ENCODE assay signal across 10 cellular contexts in genomic region chr3:195182470-195182795, GRCh38.
DNase-seq lines count a peak whose midpoint lies in the region; TF ChIP-seq lines count a peak whose summit lies in the region.
"Had no signal": no experiment of that assay in that cellular context is flagged by ENCODE, and none has a peak within 500 bp of the region (broad histone marks: within the 10 kb centered on the region; RNA-seq: fewer than 3 reads in every experiment).

No MANE protein-coding gene starts in this region.

- peaks cover 24% of the 10 kb centered on the region for H3K79me1 ChIP-seq in mesenchymal stem cell (replicated peaks; ENCODE audit: low read length, poor library complexity, severe bottlenecking)

- DNase-seq in Ammon's horn (ENCODE audit: low spot score), result peak; percentile 81
- DNase-seq in mesenchymal stem cell, result peak; percentile 92
- DNase-seq in OCI-LY7 (ENCODE audit: low spot score), result no peak
- no peak for DNase-seq in GM10266 (ENCODE audit: extremely low spot score)
- no peak for DNase-seq in OCI-M2 (lab: John Stamatoyannopoulos, UW; ENCODE audit: unreplicated experiment)
- DNase-seq in retina, result no peak

- no peak overlapping the region for H2BK5ac ChIP-seq in mesenchymal stem cell (ENCODE audit: low read depth, low read length, poor library complexity, severe bottlenecking)

- H3K9ac ChIP-seq in HUES48 (ENCODE audit: low read depth, low read length) (peak overlapping the region; percentile 20; the same call in 1 of the 2 replicates), mesenchymal stem cell (ENCODE audit: low read length) (peak overlapping the region; percentile 61)

- POLR2A ChIA-PET in OCI-LY7 (lab: Charles Lee), result interaction anchor here (0.6 to 1.2 kb wide), 3 partner anchors 12 to 750 kb away, joined by 3 read pairs; no protein-coding TSS in a partner anchor

- no peaks in the 10 kb centered on the region for H3K9me2 ChIP-seq in OCI-LY7 (ENCODE audit: insufficient read depth, low read length)

- H3K27ac ChIP-seq in HUES48 (ENCODE audit: low read depth, low read length), result peak overlapping the region; percentile 36
- H3K27ac ChIP-seq in mesenchymal stem cell (ENCODE audit: low read length, poor library complexity, severe bottlenecking), result no peak overlapping the region
- H3K27ac ChIP-seq in OCI-LY7 (ENCODE audit: low read depth, low read length, poor library complexity, severe bottlenecking), result no peak overlapping the region
- H3K27ac ChIP-seq: suprapubic skin had no signal

- H4K91ac ChIP-seq in mesenchymal stem cell (ENCODE audit: low read length), result no peak overlapping the region

- peak overlapping the region; percentile 17 to 70 (median 52) for H3K4me3 Mint-ChIP-seq in brain

- H3K9me3 ChIP-seq in HUES48 (ENCODE audit: control insufficient read depth, insufficient read depth, low read length) (no peaks in the 10 kb centered on the region), mesenchymal stem cell (ENCODE audit: control insufficient read depth, low read length) (no peaks in the 10 kb centered on the region), OCI-LY7 (ENCODE audit: low read length) (no peaks in the 10 kb centered on the region)
- H3K9me3 ChIP-seq: suprapubic skin had no signal

- no peaks in the 10 kb centered on the region; the same call in 1 of the 2 replicates for H4K20me1 ChIP-seq in OCI-LY7 (ENCODE audit: insufficient read depth, low read length)

- H3K4me2 ChIP-seq in mesenchymal stem cell (ENCODE audit: low read length, poor library complexity, severe bottlenecking), result no peak overlapping the region
- no peak overlapping the region for H3K4me2 ChIP-seq in OCI-LY7 (ENCODE audit: low read length)

- H3K36me3 ChIP-seq in HUES48 (ENCODE audit: control insufficient read depth, insufficient read depth, low read length) (no peaks in the 10 kb centered on the region), mesenchymal stem cell (ENCODE audit: control insufficient read depth in 1 of 2, insufficient read depth in 2 of 2, low read depth in 1 of 2, low read length in 2 of 2) (peaks cover 0 to 4% of the 10 kb centered on the region in 2 experiments), OCI-LY7 (ENCODE audit: insufficient read depth, low read length) (no peaks in the 10 kb centered on the region)
- H3K36me3 ChIP-seq: suprapubic skin had no signal

- intact Hi-C loops in OCI-LY7 (cut with micrococcal nuclease; ENCODE audit: unreplicated experiment), result no loop called here

- no peaks in the 10 kb centered on the region for H3K27me3 Mint-ChIP-seq in brain

- no peak overlapping the region for H2BK120ac ChIP-seq in mesenchymal stem cell (ENCODE audit: low read depth, low read length)

- no peaks in the 10 kb centered on the region for H3K79me2 ChIP-seq in OCI-LY7 (ENCODE audit: insufficient read depth, low read depth, low read length)

- no peak for TF ChIP-seq CTCF in brain (conservative IDR thresholded peaks at IDR 0.05)
- TF ChIP-seq CTCF in OCI-LY7 (conservative IDR thresholded peaks at IDR 0.05; ENCODE audit: low read length), result no peak
- no peak for TF ChIP-seq CTCF in GM10266 (IDR thresholded peaks at IDR 0.05; ENCODE audit: control insufficient read depth, insufficient read depth, low read depth, missing control alignments)

- H3K4me1 ChIP-seq in HUES48 (ENCODE audit: control insufficient read depth, insufficient read depth, low read length) (peaks cover 30% of the 10 kb centered on the region), mesenchymal stem cell (ENCODE audit: control insufficient read depth, insufficient read depth, low read depth, low read length) (peaks cover 12% of the 10 kb centered on the region), OCI-LY7 (ENCODE audit: insufficient read depth, low read length, poor library complexity, severe bottlenecking) (peaks cover 15% of the 10 kb centered on the region)

- no peak overlapping the region for H2AK5ac ChIP-seq in mesenchymal stem cell (ENCODE audit: low read length, severe bottlenecking)

- WGBS in mesenchymal stem cell, result 1% methylated on average over 5 of the region's 5 CpGs

- no TSS peak for BruUV-seq in OCI-LY7 (replicated peaks; lab: Mats Ljungman, UMichigan)

- H3K36me3 Mint-ChIP-seq in brain, result no peaks in the 10 kb centered on the region

- H3K23ac ChIP-seq in mesenchymal stem cell (ENCODE audit: low read length in 2 of 2), result no peak overlapping the region

- CTCF ChIA-PET in OCI-LY7 (lab: Charles Lee; ENCODE audit: unreplicated experiment), result no interaction called here

- H2BK15ac ChIP-seq in mesenchymal stem cell (ENCODE audit: low read depth, poor library complexity, severe bottlenecking), result no peak overlapping the region

- H3K4me1 Mint-ChIP-seq in brain, result peaks cover 90% of the 10 kb centered on the region

- H3K27ac Mint-ChIP-seq in brain, result peak overlapping the region; percentile 85 to 95 (median 91)

- no peak overlapping the region for H4K8ac ChIP-seq in mesenchymal stem cell (ENCODE audit: low read length)

- H3K18ac ChIP-seq in mesenchymal stem cell (ENCODE audit: low read depth in 1 of 2, low read length in 2 of 2), result no peak overlapping the region

- peaks cover 0 to 5% (median 0%) of the 10 kb centered on the region in 5 experiments for H3K9me3 Mint-ChIP-seq in brain

- H3K4me3 ChIP-seq in HUES48 (ENCODE audit: low read depth, low read length) (no peak overlapping the region), mesenchymal stem cell (ENCODE audit: insufficient read depth in 1 of 2, low read depth in 1 of 2, low read length in 2 of 2) (no peak overlapping the region), OCI-LY7 (ENCODE audit: low read depth, low read length, poor library complexity, severe bottlenecking) (no peak overlapping the region)
- H3K4me3 ChIP-seq: suprapubic skin had no signal

- no peak overlapping the region for H2BK12ac ChIP-seq in mesenchymal stem cell (ENCODE audit: low read length in 2 of 2)

- no peak overlapping the region for H3K4ac ChIP-seq in mesenchymal stem cell (ENCODE audit: low read depth in 1 of 2, low read length in 2 of 2)

- H3K14ac ChIP-seq in mesenchymal stem cell (ENCODE audit: low read length in 2 of 2), result no peak overlapping the region

- no peak overlapping the region for H2AFZ ChIP-seq in mesenchymal stem cell (ENCODE audit: low read depth, low read length)
- H2AFZ ChIP-seq in OCI-LY7 (ENCODE audit: low read length), result no peak overlapping the region

- no peaks in the 10 kb centered on the region for H3K27me3 ChIP-seq in HUES48 (ENCODE audit: control insufficient read depth, insufficient read depth, low read length)
- no peaks in the 10 kb centered on the region for H3K27me3 ChIP-seq in mesenchymal stem cell (ENCODE audit: control insufficient read depth in 1 of 2, insufficient read depth in 1 of 2, low read length in 2 of 2)
- H3K27me3 ChIP-seq: dorsolateral prefrontal cortex, suprapubic skin had no signal

Comparison
In these comparisons a context has a peak if more than half of its experiments do, and no peak if none do; other contexts are left out.
1. DNase-seq: peak in Ammon's horn (single experiment) and mesenchymal stem cell (single experiment); none in OCI-LY7 (single experiment), GM10266 (single experiment), OCI-M2 (single experiment) and retina (single experiment).